22 cellular contexts compared by ENCODE assay signal in genomic region chr3:12237076-12237475, GRCh38. TPM values are rescaled to one million over a fixed set of nuclear protein-coding genes. Genes with fewer than 3 reads are reported as not detected.
A peak's percentile ranks its signal among the peaks of the same experiment; 100 is the strongest.
DNase-seq lines count a peak whose midpoint lies in the region; ATAC-seq, FAIRE-seq and TF ChIP-seq lines count a peak whose summit lies in the region.
"Had no signal": no experiment of that assay in that cellular context is flagged by ENCODE, and none has a peak within 500 bp of the region (broad histone marks: within the 10 kb centered on the region; RNA-seq: fewer than 3 reads in every experiment).

No MANE protein-coding gene starts in this region.

- TF ChIP-seq EP300 in HepG2 (IDR thresholded peaks at IDR 0.05; ENCODE audit: low read depth in 2 of 2, low read length in 2 of 2) (no peak), HepG2 (CRISPR knock-in tag; IDR thresholded peaks at IDR 0.05; ENCODE audit: borderline replicate concordance) (no peak)

- no peak overlapping the region for H2AK9ac ChIP-seq in IMR-90 (replicated peaks; ENCODE audit: low read depth, low read length, poor library complexity)

- H3K14ac ChIP-seq in IMR-90 (replicated peaks; ENCODE audit: low read depth, low read length) (no peak overlapping the region), mesenchymal stem cell (ENCODE audit: low read length in 2 of 2) (no peak overlapping the region)

- H2AFZ ChIP-seq in HepG2 (ENCODE audit: low read length), result no peak overlapping the region
- H2AFZ ChIP-seq in IMR-90 (replicated peaks; ENCODE audit: low read length, poor library complexity), result no peak overlapping the region
- no peak overlapping the region for H2AFZ ChIP-seq in mesenchymal stem cell (ENCODE audit: low read depth, low read length)

- TF ChIP-seq POLR2A in HepG2 (IDR thresholded peaks at IDR 0.05; ENCODE audit: insufficient read depth in 1 of 2, low read depth in 2 of 2, low read length in 2 of 2), result no peak
- no peak for TF ChIP-seq POLR2A in right lobe of liver (IDR thresholded peaks at IDR 0.05)
- no peak for TF ChIP-seq POLR2A in IMR-90 (IDR thresholded peaks at IDR 0.05; ENCODE audit: low read depth, low read length)

- TF ChIP-seq RAD21 in HepG2 (CRISPR knock-in tag; IDR thresholded peaks at IDR 0.05) (no peak), IMR-90 (IDR thresholded peaks at IDR 0.05; ENCODE audit: low read length) (no peak)

- no peaks in the 10 kb centered on the region for H3K9me1 ChIP-seq in IMR-90 (ENCODE audit: insufficient read depth, low read length)

- FAIRE-seq in HepG2 (lab: Jason Lieb, UNC), result no peak
- FAIRE-seq: A204.1, D721Med, G401.6, GM12891, GM19239 had no signal

- H2BK120ac ChIP-seq in IMR-90 (ENCODE audit: low read depth, low read length) (peak overlapping the region; percentile 68), mesenchymal stem cell (ENCODE audit: low read depth, low read length) (no peak overlapping the region)

- H3K9ac ChIP-seq in HepG2 (ENCODE audit: insufficient read depth, low read depth, low read length) (no peak overlapping the region), IMR-90 (ENCODE audit: low read depth, low read length) (no peak overlapping the region), mesenchymal stem cell (ENCODE audit: low read length) (no peak overlapping the region)
- H3K9ac ChIP-seq: BLaER1 treated with 17β-estradiol and CSF1 and Interleukin-3, amounts not matched to agents 10 nM and 100 nM had no signal

- TF ChIP-seq CTCF in HepG2 (CRISPR knock-in tag; IDR thresholded peaks at IDR 0.05), result no peak
- no peak for TF ChIP-seq CTCF in right lobe of liver (IDR thresholded peaks at IDR 0.05)
- no peak for TF ChIP-seq CTCF in IMR-90 (conservative IDR thresholded peaks at IDR 0.05; ENCODE audit: low read depth, low read length)

- no peak overlapping the region for H4K5ac ChIP-seq in IMR-90 (ENCODE audit: low read depth, low read length)

- H4K20me1 ChIP-seq in HepG2 (ENCODE audit: insufficient read depth, low read length) (no peaks in the 10 kb centered on the region), IMR-90 (ENCODE audit: insufficient read depth, low read length) (no peaks in the 10 kb centered on the region)
- H4K20me1 ChIP-seq: BLaER1 treated with 17β-estradiol and CSF1 and Interleukin-3, amounts not matched to agents 10 nM and 100 nM had no signal

- H3K9me3 ChIP-seq in HepG2 (ENCODE audit: low read length), result no peaks in the 10 kb centered on the region
- no peaks in the 10 kb centered on the region for H3K9me3 ChIP-seq in right lobe of liver
- peaks cover 3% of the 10 kb centered on the region for H3K9me3 ChIP-seq in IMR-90 (ENCODE audit: control insufficient read depth, insufficient read depth, low read length)
- no peaks in the 10 kb centered on the region for H3K9me3 ChIP-seq in mesenchymal stem cell (ENCODE audit: control insufficient read depth, low read length)
- H3K9me3 ChIP-seq: Caco-2 had no signal

- no peak overlapping the region for H3K4me2 ChIP-seq in HepG2 (ENCODE audit: low read depth, low read length)
- H3K4me2 ChIP-seq in IMR-90 (ENCODE audit: low read depth, low read length), result no peak overlapping the region
- H3K4me2 ChIP-seq in mesenchymal stem cell (ENCODE audit: low read length, poor library complexity, severe bottlenecking), result no peak overlapping the region

- peak overlapping the region; percentile 86; the same call in 1 of the 2 replicates for H2BK20ac ChIP-seq in IMR-90 (ENCODE audit: low read depth, low read length)

- no peak overlapping the region for H3K56ac ChIP-seq in IMR-90 (ENCODE audit: extremely low read depth, insufficient read depth, low read length)

- no peak overlapping the region for H3K23ac ChIP-seq in IMR-90 (ENCODE audit: low read depth, low read length)
- H3K23ac ChIP-seq in mesenchymal stem cell (ENCODE audit: low read length in 2 of 2), result no peak overlapping the region

- H3K36me3 ChIP-seq in HepG2 (replicated peaks in 1 of 2; ENCODE audit: control insufficient read depth in 1 of 2, insufficient read depth in 2 of 2, low read length in 2 of 2) (no peaks in the 10 kb centered on the region), right lobe of liver (no peaks in the 10 kb centered on the region), IMR-90 (ENCODE audit: control insufficient read depth, insufficient read depth, low read length) (no peaks in the 10 kb centered on the region), mesenchymal stem cell (ENCODE audit: control insufficient read depth in 1 of 2, insufficient read depth in 2 of 2, low read depth in 1 of 2, low read length in 2 of 2) (no peaks in the 10 kb centered on the region)
- H3K36me3 ChIP-seq: BLaER1 treated with 17β-estradiol and CSF1 and Interleukin-3, amounts not matched to agents 10 nM and 100 nM had no signal

- intact Hi-C loops in HepG2 (cut with micrococcal nuclease; ENCODE audit: unreplicated experiment) (no loop called here), right lobe of liver (cut with DNase I) (no loop called here), IMR-90 (cut with micrococcal nuclease) (no loop called here)

- dilution Hi-C loops in IMR-90 (cut with HindIII; ENCODE audit: low sequenced_read_pairs, unreplicated experiment), result no loop called here

- H3K27me3 ChIP-seq in HepG2 (ENCODE audit: control insufficient read depth in 1 of 2, insufficient read depth in 2 of 2, low read length in 2 of 2) (peaks cover 0 to 6% of the 10 kb centered on the region in 2 experiments; a peak in 2 of 5 replicates), right lobe of liver (no peaks in the 10 kb centered on the region), IMR-90 (ENCODE audit: control insufficient read depth, insufficient read depth, low read length) (peaks cover 3% of the 10 kb centered on the region; the same call in 1 of the 2 replicates), mesenchymal stem cell (ENCODE audit: control insufficient read depth in 1 of 2, insufficient read depth in 1 of 2, low read length in 2 of 2) (no peaks in the 10 kb centered on the region)

- H3K4me1 ChIP-seq in HepG2 (ENCODE audit: insufficient read depth, low read length), result no peaks in the 10 kb centered on the region
- no peaks in the 10 kb centered on the region for H3K4me1 ChIP-seq in right lobe of liver
- H3K4me1 ChIP-seq in IMR-90 (ENCODE audit: control insufficient read depth, insufficient read depth, low read length), result peaks cover 3% of the 10 kb centered on the region; the same call in 1 of the 2 replicates
- H3K4me1 ChIP-seq in mesenchymal stem cell (ENCODE audit: control insufficient read depth, insufficient read depth, low read depth, low read length), result peaks cover 2% of the 10 kb centered on the region
- H3K4me1 ChIP-seq: Caco-2 had no signal

- POLR2A ChIA-PET in HepG2 (lab: Yijun Ruan, JAX), result no interaction called here
- POLR2A ChIA-PET in IMR-90 (lab: Charles Lee; ENCODE audit: unreplicated experiment), result no interaction called here

- no peak overlapping the region for H4K91ac ChIP-seq in IMR-90 (ENCODE audit: insufficient read depth, low read depth, low read length)
- peak overlapping the region; percentile 46 for H4K91ac ChIP-seq in mesenchymal stem cell (ENCODE audit: low read length)

- H3K27ac ChIP-seq in HepG2 (ENCODE audit: extremely low read length, insufficient read depth, low read length), result no peak overlapping the region
- H3K27ac ChIP-seq in right lobe of liver, result no peak overlapping the region
- H3K27ac ChIP-seq in IMR-90 (ENCODE audit: insufficient read depth, low read length), result no peak overlapping the region
- H3K27ac ChIP-seq in mesenchymal stem cell (ENCODE audit: low read length, poor library complexity, severe bottlenecking), result no peak overlapping the region
- H3K27ac ChIP-seq: BLaER1 treated with 17β-estradiol and CSF1 and Interleukin-3, amounts not matched to agents 10 nM and 100 nM; C4-2B had no signal

- H3K79me1 ChIP-seq in IMR-90 (ENCODE audit: low read depth in 1 of 2, low read length in 2 of 2) (no peaks in the 10 kb centered on the region), mesenchymal stem cell (replicated peaks; ENCODE audit: low read length, poor library complexity, severe bottlenecking) (no peaks in the 10 kb centered on the region)

- DNase-seq in HepG2 (ENCODE audit: low spot score) (no peak), right lobe of liver (no peak), IMR-90 (no peak), mesenchymal stem cell (no peak), NOMO-1 (lab: John Stamatoyannopoulos, UW; ENCODE audit: unreplicated experiment in 2 of 2) (no peak), UCSD-AML1 (lab: John Stamatoyannopoulos, UW; ENCODE audit: unreplicated experiment) (no peak)
- DNase-seq: 8988T; AML-193; Caco-2; Calu3; CD4-positive, alpha-beta T cell; CD8-positive, alpha-beta T cell; DMS79 treated with DMSO at 0.1 percent for 48 hours; GF-D8 had no signal

- H2BK12ac ChIP-seq in mesenchymal stem cell (ENCODE audit: low read length in 2 of 2), result peak overlapping the region; percentile 1 to 50

- H3K18ac ChIP-seq in IMR-90 (ENCODE audit: low read depth, low read length), result no peak overlapping the region
- no peak overlapping the region for H3K18ac ChIP-seq in mesenchymal stem cell (ENCODE audit: low read depth in 1 of 2, low read length in 2 of 2)

- CTCF ChIA-PET in HepG2 (lab: Yijun Ruan, JAX; ENCODE audit: low intra/inter-chr PET ratio, low total read pairs), result no interaction called here
- CTCF ChIA-PET in IMR-90 (lab: Yijun Ruan, JAX), result no interaction called here

- H2BK5ac ChIP-seq in IMR-90 (ENCODE audit: low read depth, low read length, poor library complexity, severe bottlenecking) (no peak overlapping the region), mesenchymal stem cell (ENCODE audit: low read depth, low read length, poor library complexity, severe bottlenecking) (no peak overlapping the region)

- H3K4ac ChIP-seq in IMR-90 (ENCODE audit: low read depth, low read length) (peak overlapping the region; percentile 45; the same call in 1 of the 2 replicates), mesenchymal stem cell (ENCODE audit: low read depth in 1 of 2, low read length in 2 of 2) (peak overlapping the region in 1 of 2 experiments; percentile 64)

- peak overlapping the region; percentile 47; the same call in 2 of the 3 replicates for H2BK15ac ChIP-seq in IMR-90 (ENCODE audit: low read depth, low read length)
- no peak overlapping the region for H2BK15ac ChIP-seq in mesenchymal stem cell (ENCODE audit: low read depth, poor library complexity, severe bottlenecking)

- in situ Hi-C loops in HepG2 (cut with HindIII; ENCODE audit: extremely low pct_ligation_motif_present, low pct_unique_long_range_greater_than_20kb), result no loop called here
- in situ Hi-C loops in IMR-90 (cut with MboI; ENCODE audit: low sequenced_read_pairs), result no loop called here

- 71% methylated on average over 5 of the region's 5 CpGs for WGBS in HepG2 (ENCODE audit: low lambda C conversion rate)
- WGBS in right lobe of liver (ENCODE audit: insufficient coverage, low coverage, low lambda C conversion rate, missing lambda C conversion rate), result 54% methylated on average over 3 of the region's 5 CpGs
- WGBS in IMR-90 (ENCODE audit: extremely low coverage in 2 of 2, insufficient read length in 1 of 2), 2 experiments, result no CpG with 5 or more reads among the region's 5 CpGs
- over 99% methylated on average over 5 of the region's 5 CpGs for WGBS in mesenchymal stem cell

- BruUV-seq in HepG2 (replicated peaks; lab: Mats Ljungman, UMichigan) (no TSS peak), IMR-90 (replicated peaks; lab: Mats Ljungman, UMichigan) (no TSS peak)

- no peaks in the 10 kb centered on the region for H3K79me2 ChIP-seq in HepG2 (ENCODE audit: insufficient read depth, low read length)

- ATAC-seq in HepG2 (no peak), right lobe of liver (no peak), IMR-90 (ENCODE audit: low read depth) (no peak), HG02763 (IDR thresholded peaks at IDR 0.05; ENCODE audit: unreplicated experiment) (no peak)
- ATAC-seq: CD8-positive, alpha-beta T cell had no signal

- no peak overlapping the region for H4K8ac ChIP-seq in IMR-90 (ENCODE audit: low read depth in 2 of 2, low read length in 2 of 2)
- H4K8ac ChIP-seq in mesenchymal stem cell (ENCODE audit: low read length), result no peak overlapping the region

- H2AK5ac ChIP-seq in IMR-90 (ENCODE audit: low read depth, low read length), result peak overlapping the region; percentile 42; the same call in 1 of the 2 replicates
- no peak overlapping the region for H2AK5ac ChIP-seq in mesenchymal stem cell (ENCODE audit: low read length, severe bottlenecking)

- H3K4me3 ChIP-seq in HepG2 (replicated peaks in 1 of 3; ENCODE audit: insufficient read depth in 1 of 3, low read depth in 2 of 3, low read length in 3 of 3), result no peak overlapping the region
- no peak overlapping the region for H3K4me3 ChIP-seq in right lobe of liver
- H3K4me3 ChIP-seq in IMR-90 (ENCODE audit: insufficient read depth, low read depth, low read length), result no peak overlapping the region
- no peak overlapping the region for H3K4me3 ChIP-seq in mesenchymal stem cell (ENCODE audit: insufficient read depth in 1 of 2, low read depth in 1 of 2, low read length in 2 of 2)
- H3K4me3 ChIP-seq: BLaER1 treated with 17β-estradiol and CSF1 and Interleukin-3, amounts not matched to agents 10 nM and 100 nM had no signal

RNA-seq across cellular contexts. Expression of gene PPARG, which starts 51.8 kb away (rescaled TPM):
- total RNA-seq in HepG2 (2016; rRNA removed; fragmentation: Illumina TruSeq; extraction: Trizol), result 13.9 and 14.4 TPM in 2 replicates
- 46.6 and 50.3 TPM in 2 replicates for total RNA-seq in HepG2 (2016; cell fraction: cytosol; rRNA removed; fragmentation: Illumina TruSeq; extraction: Trizol; ENCODE audit: low read depth)
- total RNA-seq in HepG2 (2016; cell fraction: insoluble cytoplasmic fraction; rRNA removed; fragmentation: Illumina TruSeq; extraction: Trizol), result 12.2 and 12.9 TPM in 2 replicates
- total RNA-seq in HepG2 (2016; cell fraction: membrane; rRNA removed; fragmentation: Illumina TruSeq; extraction: Trizol), result 42.4 and 46.0 TPM in 2 replicates
- total RNA-seq in HepG2 (2016; cell fraction: nucleus; rRNA removed; fragmentation: Illumina TruSeq; extraction: Trizol), result 9.1 and 11.2 TPM in 2 replicates
- polyA plus RNA-seq in HepG2 (2011; rRNA removed), result 57.4 and 58.3 TPM in 2 replicates
- polyA plus RNA-seq in HepG2 (2011; cell fraction: cytosol; rRNA removed), result 39.7 and 54.9 TPM in 2 replicates
- polyA plus RNA-seq in HepG2 (2011; cell fraction: nucleus; rRNA removed), result 20.9 and 23.5 TPM in 2 replicates
- 46.8 and 53.5 TPM in 2 replicates for polyA plus RNA-seq in HepG2 (2012)
- polyA plus RNA-seq in HepG2 (2016; cell fraction: cytosol; fragmentation: Illumina TruSeq; extraction: Trizol; ENCODE audit: low read depth), result 43.6 and 44.8 TPM in 2 replicates
- 14.1 and 15.7 TPM in 2 replicates for polyA plus RNA-seq in HepG2 (2016; cell fraction: insoluble cytoplasmic fraction; fragmentation: Illumina TruSeq; extraction: Trizol; ENCODE audit: low read depth)
- 44.6 and 47.3 TPM in 2 replicates for polyA plus RNA-seq in HepG2 (2016; cell fraction: membrane; fragmentation: Illumina TruSeq; extraction: Trizol; ENCODE audit: low read depth)
- polyA plus RNA-seq in HepG2 (2016; cell fraction: nucleus; fragmentation: Illumina TruSeq; extraction: Trizol; ENCODE audit: insufficient read depth, low read depth), result 10.1 and 12.7 TPM in 2 replicates
- polyA minus RNA-seq in HepG2 (2011; rRNA and poly(A)+ RNA removed; ENCODE audit: low replicate concordance), result 77.5 and 86.5 TPM in 2 replicates
- polyA minus RNA-seq in HepG2 (2011; cell fraction: cytosol; rRNA and poly(A)+ RNA removed), result 38.8 and 51.7 TPM in 2 replicates
- 98.1 and 113 TPM in 2 replicates for polyA minus RNA-seq in HepG2 (2011; cell fraction: nucleus; rRNA and poly(A)+ RNA removed)
- total RNA-seq in right lobe of liver, result 10 to 100 TPM in 3 of 6 experiments, 1 to 10 TPM in 3; 4.9 to 15.8 (median 10.8) TPM
- 21.9 and 23.8 TPM in 2 replicates for total RNA-seq in IMR-90 (2012; rRNA removed)
- 11.2 and 11.5 TPM in 2 replicates for polyA plus RNA-seq in IMR-90 (2012; rRNA removed)
- 5.5 and 9.1 TPM in 2 replicates for polyA plus RNA-seq in IMR-90 (2012; cell fraction: cytosol; rRNA removed)
- polyA plus RNA-seq in IMR-90 (2012; cell fraction: nucleus; rRNA removed; ENCODE audit: low replicate concordance), result 2.9 and 14.1 TPM in 2 replicates
- 10.3 TPM for polyA plus RNA-seq in mesenchymal stem cell (2013, experiment 1 of 2)
- 9.9 TPM for polyA plus RNA-seq in mesenchymal stem cell (2013, experiment 2 of 2)
- total RNA-seq: CD8-positive, alpha-beta T cell had no signal
